Comparison of ENCODE assay signal across 8 cellular contexts in genomic region chr2:26521054-26521912, GRCh38. TPM values are rescaled to one million over a fixed set of nuclear protein-coding genes. Genes with fewer than 3 reads are reported as not detected.
DNase-seq lines count a peak whose midpoint lies in the region; ATAC-seq, FAIRE-seq and TF ChIP-seq lines count a peak whose summit lies in the region.

No MANE protein-coding gene starts in this region.

- H3K4me2 ChIP-seq in endothelial cell of umbilical vein (ENCODE audit: insufficient read depth, low read length): no peak overlapping the region

- H3K9me3 Mint-ChIP-seq in natural killer cell treated with Interleukin-12 subunit alpha and Interleukin-12 subunit beta and Interleukin-15 and Interleukin-18, amount 100 ng/mL, for 72 hours: no peaks in the 10 kb centered on the region
- no peaks in the 10 kb centered on the region for H3K9me3 Mint-ChIP-seq in natural killer cell
- no peaks in the 10 kb centered on the region for H3K9me3 Mint-ChIP-seq in activated T-cell treated with anti-CD3 and anti-CD28 coated beads, Interleukin-2, amount 50 U/mL, for 4 hours

- no peaks in the 10 kb centered on the region for H3K79me2 ChIP-seq in endothelial cell of umbilical vein (ENCODE audit: control insufficient read depth, insufficient read depth, low read length)

- peaks cover 3 to 10% of the 10 kb centered on the region in 2 experiments for H3K27me3 ChIP-seq in endothelial cell of umbilical vein (ENCODE audit: control insufficient read depth in 2 of 2, insufficient read depth in 2 of 2, low read length in 2 of 2)
- no peaks in the 10 kb centered on the region for H3K27me3 ChIP-seq in aorta (ENCODE audit: control insufficient read depth in 1 of 2, insufficient read depth in 2 of 2, low read length in 1 of 2)

- no peak overlapping the region for H3K27ac Mint-ChIP-seq in natural killer cell treated with Interleukin-12 subunit alpha and Interleukin-12 subunit beta and Interleukin-15 and Interleukin-18, amount 100 ng/mL, for 72 hours
- no peak overlapping the region for H3K27ac Mint-ChIP-seq in natural killer cell

- no peak overlapping the region for H2AFZ ChIP-seq in endothelial cell of umbilical vein (ENCODE audit: low read depth, low read length)

- H3K4me3 ChIP-seq in endothelial cell of umbilical vein (replicated peaks in 1 of 3; ENCODE audit: insufficient read depth in 1 of 3, low read depth in 1 of 3, low read length in 3 of 3): no peak overlapping the region
- H3K4me3 ChIP-seq in aorta (ENCODE audit: low read length in 2 of 2): no peak overlapping the region

- CTCF ChIA-PET in endothelial cell of umbilical vein (lab: Charles Lee): interaction anchor here (0.6 to 2.3 kb wide), 11 partner anchors 14 to 225 kb away, joined by 3 to 14 read pairs (median 3); no protein-coding TSS in a partner anchor

- DNase-seq in natural killer cell treated with Interleukin-12 subunit alpha and Interleukin-12 subunit beta and Interleukin-15 and Interleukin-18, amount 100 ng/mL, for 72 hours (ENCODE audit: low spot score): peak; percentile 10
- no peak for DNase-seq in natural killer cell
- DNase-seq in NCI-H460 (ENCODE audit: extremely low read depth, low read depth): peak; percentile 28
- no peak for DNase-seq in endothelial cell of umbilical vein (ENCODE audit: low read depth, low spot score)
- DNase-seq in aorta: peak; percentile 26 to 61
- DNase-seq in midbrain (lab: John Stamatoyannopoulos, UW): no peak
- DNase-seq in activated T-cell treated with anti-CD3 and anti-CD28 coated beads, Interleukin-2, amount 50 U/mL, for 4 hours: no peak

- H3K9me3 ChIP-seq in endothelial cell of umbilical vein (replicated peaks; ENCODE audit: control insufficient read depth, insufficient read depth, low read length) (no peaks in the 10 kb centered on the region), aorta (ENCODE audit: control insufficient read depth, low read length) (no peaks in the 10 kb centered on the region)

- no peak overlapping the region for H3K4me3 Mint-ChIP-seq in natural killer cell treated with Interleukin-12 subunit alpha and Interleukin-12 subunit beta and Interleukin-15 and Interleukin-18, amount 100 ng/mL, for 72 hours
- H3K4me3 Mint-ChIP-seq in natural killer cell: no peak overlapping the region
- no peak overlapping the region for H3K4me3 Mint-ChIP-seq in activated T-cell treated with anti-CD3 and anti-CD28 coated beads, Interleukin-2, amount 50 U/mL, for 4 hours

- 52 to 55% methylated on average over 12 of the region's 12 CpGs for WGBS in aorta, 2 donors

- no peak overlapping the region for H3K9ac ChIP-seq in endothelial cell of umbilical vein (replicated peaks; ENCODE audit: extremely low read depth, insufficient read depth, low read length)

- no peaks in the 10 kb centered on the region for H3K9me1 ChIP-seq in endothelial cell of umbilical vein (replicated peaks; ENCODE audit: control insufficient read depth, extremely low read depth, insufficient read depth, low read length)

- H3K27me3 Mint-ChIP-seq in natural killer cell treated with Interleukin-12 subunit alpha and Interleukin-12 subunit beta and Interleukin-15 and Interleukin-18, amount 100 ng/mL, for 72 hours: peaks cover 8% of the 10 kb centered on the region in 2 donors
- peaks cover 0 to 8% of the 10 kb centered on the region in 2 donors for H3K27me3 Mint-ChIP-seq in natural killer cell (ENCODE audit: low read depth in 2 of 2)
- peaks cover 7% of the 10 kb centered on the region for H3K27me3 Mint-ChIP-seq in activated T-cell treated with anti-CD3 and anti-CD28 coated beads, Interleukin-2, amount 50 U/mL, for 4 hours (ENCODE audit: low read depth)

- H3K36me3 ChIP-seq in endothelial cell of umbilical vein (ENCODE audit: control insufficient read depth in 2 of 2, extremely low read depth in 1 of 2, insufficient read depth in 2 of 2, low read length in 2 of 2): no peaks in the 10 kb centered on the region
- H3K36me3 ChIP-seq in aorta (ENCODE audit: control insufficient read depth in 1 of 2, insufficient read depth in 2 of 2, low read length in 1 of 2): no peaks in the 10 kb centered on the region

- H3K4me1 ChIP-seq in endothelial cell of umbilical vein (ENCODE audit: control insufficient read depth, extremely low read depth, insufficient read depth, low read length) (no peaks in the 10 kb centered on the region), aorta (ENCODE audit: control insufficient read depth in 1 of 2, insufficient read depth in 2 of 2, low read length in 2 of 2) (no peaks in the 10 kb centered on the region)

- no peak for TF ChIP-seq CTCF in natural killer cell (IDR thresholded peaks at IDR 0.05)
- TF ChIP-seq CTCF in endothelial cell of umbilical vein (IDR thresholded peaks at IDR 0.05; ENCODE audit: extremely low read depth in 1 of 2, insufficient read depth in 1 of 2, low read depth in 1 of 2, low read length in 2 of 2): peak; percentile 16 to 28

- no peak for ATAC-seq in natural killer cell treated with Interleukin-12 subunit alpha and Interleukin-12 subunit beta and Interleukin-15 and Interleukin-18, amount 100 ng/mL, for 72 hours
- ATAC-seq in natural killer cell (no peak), aorta (ENCODE audit: low FRiP score) (no peak), GM18519 (IDR thresholded peaks at IDR 0.05; ENCODE audit: low FRiP score, unreplicated experiment) (no peak)
- no peak for ATAC-seq in activated T-cell treated with anti-CD3 and anti-CD28 coated beads, Interleukin-2, amount 50 U/mL, for 4 hours

- intact Hi-C loops in natural killer cell (cut with micrococcal nuclease): no loop called here
- intact Hi-C loops in endothelial cell of umbilical vein (cut with micrococcal nuclease): no loop called here
- intact Hi-C loops in aorta (cut with DNase I): no loop called here

- H4K20me1 ChIP-seq in endothelial cell of umbilical vein (replicated peaks; ENCODE audit: control insufficient read depth, extremely low read depth, insufficient read depth, low read length): no peaks in the 10 kb centered on the region

- H3K27ac ChIP-seq in endothelial cell of umbilical vein (ENCODE audit: insufficient read depth, low read depth, low read length) (no peak overlapping the region), aorta (ENCODE audit: low read depth in 1 of 2, low read length in 2 of 2) (no peak overlapping the region)

- POLR2A ChIA-PET in endothelial cell of umbilical vein (lab: Charles Lee): no interaction called here

- H3K4me1 Mint-ChIP-seq in natural killer cell treated with Interleukin-12 subunit alpha and Interleukin-12 subunit beta and Interleukin-15 and Interleukin-18, amount 100 ng/mL, for 72 hours (ENCODE audit: low read depth in 2 of 2): no peaks in the 10 kb centered on the region
- H3K4me1 Mint-ChIP-seq in natural killer cell: no peaks in the 10 kb centered on the region
- H3K4me1 Mint-ChIP-seq in activated T-cell treated with anti-CD3 and anti-CD28 coated beads, Interleukin-2, amount 50 U/mL, for 4 hours (ENCODE audit: low read depth): peaks cover 15% of the 10 kb centered on the region

- TF ChIP-seq POLR2A in endothelial cell of umbilical vein (IDR thresholded peaks at IDR 0.05; ENCODE audit: low read depth, low read length): no peak

- dilution Hi-C loops in endothelial cell of umbilical vein (cut with MboI; ENCODE audit: extremely low pct_ligation_motif_present, low sequenced_read_pairs): no loop called here

- no peak for FAIRE-seq in endothelial cell of umbilical vein (lab: Jason Lieb, UNC)

- no peaks in the 10 kb centered on the region for H3K36me3 Mint-ChIP-seq in natural killer cell treated with Interleukin-12 subunit alpha and Interleukin-12 subunit beta and Interleukin-15 and Interleukin-18, amount 100 ng/mL, for 72 hours
- no peaks in the 10 kb centered on the region for H3K36me3 Mint-ChIP-seq in natural killer cell
- H3K36me3 Mint-ChIP-seq in activated T-cell treated with anti-CD3 and anti-CD28 coated beads, Interleukin-2, amount 50 U/mL, for 4 hours (ENCODE audit: insufficient read depth): no peaks in the 10 kb centered on the region

- no TSS peak for BruUV-seq in endothelial cell of umbilical vein (replicated peaks; lab: Mats Ljungman, UMichigan)

TF ChIP-seq in endothelial cell of umbilical vein, 7 proteins besides CTCF, POLR2A, EP300 and RAD21:
- TF ChIP-seq EZH2 (IDR thresholded peaks at IDR 0.05; ENCODE audit: borderline replicate concordance, low read depth, low read length, severe bottlenecking): no peak
- TF ChIP-seq GATA2 (IDR thresholded peaks at IDR 0.05; ENCODE audit: insufficient read depth, insufficient read length, low read depth, low read length): no peak
- no peak for TF ChIP-seq FOS (IDR thresholded peaks at IDR 0.05; ENCODE audit: borderline replicate concordance, insufficient read depth, low read length)
- TF ChIP-seq POLR2AphosphoS5 (IDR thresholded peaks at IDR 0.05; ENCODE audit: insufficient read depth, low read depth, low read length): no peak
- TF ChIP-seq MYC (IDR thresholded peaks at IDR 0.05; ENCODE audit: low read depth, low read length): no peak
- TF ChIP-seq JUN (IDR thresholded peaks at IDR 0.05; ENCODE audit: borderline replicate concordance, insufficient read depth, insufficient read length, low read depth): no peak
- TF ChIP-seq MAX (IDR thresholded peaks at IDR 0.05; ENCODE audit: insufficient read depth, insufficient read length): no peak

RNA-seq across cellular contexts. Expression of gene OTOF, which starts 43.4 kb away (rescaled TPM):
- under 1 TPM; 0.50 to 0.57 TPM for total RNA-seq in natural killer cell treated with Interleukin-12 subunit alpha and Interleukin-12 subunit beta and Interleukin-15 and Interleukin-18, amount 100 ng/mL, for 72 hours
- 1 to 10 TPM in 2 of 3 donors, under 1 TPM in 1; 0.66 to 3.7 (median 1.4) TPM for total RNA-seq in natural killer cell
- total RNA-seq in NCI-H460 (2014; rRNA removed; shearing (Covaris generic)): not detected in 2 replicates
- polyA plus RNA-seq in NCI-H460 (2014; cell fraction: nucleus; rRNA removed): 0.26 and 0.47 TPM in 2 replicates
- 0.16 and 0.22 TPM in 2 replicates for total RNA-seq in endothelial cell of umbilical vein
- polyA plus RNA-seq in endothelial cell of umbilical vein: 0.05 and 0.06 TPM in 2 replicates
- polyA plus RNA-seq in endothelial cell of umbilical vein (2011; cell fraction: cytosol; rRNA removed): 0.01 and 0.03 TPM in 2 replicates
- polyA plus RNA-seq in endothelial cell of umbilical vein (2011; cell fraction: nucleus; rRNA removed): 0.07 and 0.08 TPM in 2 replicates
- polyA plus RNA-seq in endothelial cell of umbilical vein (2012): 0.05 TPM in 1 of 2 replicates, not detected in the other
- not detected in 2 replicates for polyA minus RNA-seq in endothelial cell of umbilical vein
- polyA minus RNA-seq in endothelial cell of umbilical vein (2011; cell fraction: cytosol; rRNA and poly(A)+ RNA removed): not detected
- not detected in 2 replicates for polyA minus RNA-seq in endothelial cell of umbilical vein (2011; cell fraction: nucleus; rRNA and poly(A)+ RNA removed)
- under 1 TPM; 0.06 to 0.24 TPM for total RNA-seq in aorta
- not detected for polyA plus RNA-seq in aorta
- total RNA-seq in activated T-cell treated with anti-CD3 and anti-CD28 coated beads, Interleukin-2, amount 50 U/mL, for 4 hours: under 1 TPM; 0.10 to 0.60 (median 0.18) TPM

Comparison
In these comparisons a context has a peak if more than half of its experiments do, and no peak if none do; other contexts are left out.
1. DNase-seq: peak in natural killer cell treated with Interleukin-12 subunit alpha and Interleukin-12 subunit beta and Interleukin-15 and Interleukin-18, amount 100 ng/mL, for 72 hours (single experiment), NCI-H460 (single experiment) and aorta (2 of 2); none in natural killer cell (single experiment), endothelial cell of umbilical vein (single experiment), midbrain (single experiment) and activated T-cell treated with anti-CD3 and anti-CD28 coated beads, Interleukin-2, amount 50 U/mL, for 4 hours (single experiment).